ENCODE assay signal across 16 cellular contexts in genomic region chr2:226845717-226846116, GRCh38. TPM values are rescaled to one million over a fixed set of nuclear protein-coding genes. Genes with fewer than 3 reads are reported as not detected.
A peak's percentile ranks its signal among the peaks of the same experiment; 100 is the strongest.
DNase-seq lines count a peak whose midpoint lies in the region; ATAC-seq, FAIRE-seq and TF ChIP-seq lines count a peak whose summit lies in the region.
"Had no signal": no experiment of that assay in that cellular context is flagged by ENCODE, and none has a peak within 500 bp of the region (broad histone marks: within the 10 kb centered on the region; RNA-seq: fewer than 3 reads in every experiment).

No MANE protein-coding gene starts in this region.

- H3K79me2 ChIP-seq in KMS-11 (ENCODE audit: insufficient read depth, low read depth), result no peaks in the 10 kb centered on the region

- H3K36me3 ChIP-seq in KMS-11 (ENCODE audit: insufficient read depth), result no peaks in the 10 kb centered on the region
- H3K36me3 ChIP-seq: ascending aorta had no signal

- ATAC-seq in GM19397 (IDR thresholded peaks at IDR 0.05; ENCODE audit: unreplicated experiment) (peak; percentile 53), HG02884 (IDR thresholded peaks at IDR 0.05; ENCODE audit: unreplicated experiment) (peak; percentile 61), esophagus mucosa (no peak)
- ATAC-seq: left colon had no signal

- H2AFZ ChIP-seq in KMS-11 (ENCODE audit: low read depth), result peak overlapping the region; percentile 52

- no peaks in the 10 kb centered on the region for H3K27me3 ChIP-seq in KMS-11 (ENCODE audit: insufficient read depth, low read depth)
- H3K27me3 ChIP-seq: ascending aorta had no signal

- FAIRE-seq in GM12892 (lab: Jason Lieb, UNC), result peak; percentile 58
- FAIRE-seq: H1 had no signal

- no peak for TF ChIP-seq POLR2A in GM12892 (IDR thresholded peaks at IDR 0.05; ENCODE audit: low read depth, low read length)

- no peaks in the 10 kb centered on the region for H4K20me1 ChIP-seq in KMS-11 (ENCODE audit: insufficient read depth)

- peak overlapping the region; percentile 64 for H3K9ac ChIP-seq in KMS-11

- no peak for TF ChIP-seq CTCF in KMS-11 (conservative IDR thresholded peaks at IDR 0.05; ENCODE audit: low read depth, low read length)

- peak overlapping the region; percentile 79 for H3K27ac ChIP-seq in KMS-11
- H3K27ac ChIP-seq: ascending aorta had no signal

- H3K4me3 ChIP-seq in KMS-11 (IDR thresholded peaks at IDR 0.05; ENCODE audit: insufficient read depth, low read depth, low read length), result no peak overlapping the region
- H3K4me3 ChIP-seq: ascending aorta had no signal

- H3K4me2 ChIP-seq in KMS-11, result peak overlapping the region; percentile 95

- DNase-seq in GM12892 (ENCODE audit: insufficient read length), result no peak
- DNase-seq in anterior cingulate cortex (lab: John Stamatoyannopoulos, UW), result no peak
- no peak for DNase-seq in SK-N-DZ (ENCODE audit: low spot score)
- DNase-seq in NCI-H2196 treated with DMSO at 0.1 percent for 48 hours (lab: John Stamatoyannopoulos, UW; ENCODE audit: unreplicated experiment), result no peak
- DNase-seq: activated CD4-positive, alpha-beta T cell treated with anti-CD3 and anti-CD28 coated beads for 48 hours; cortex of kidney; KBM-7; left colon; NCI-H1694 treated with DMSO at 0.1 percent for 48 hours; NCI-H526 had no signal

- H3K4me1 ChIP-seq in KMS-11 (ENCODE audit: low read depth, poor library complexity, severe bottlenecking), result peaks cover 21% of the 10 kb centered on the region
- H3K4me1 ChIP-seq: ascending aorta had no signal

RNA-seq across cellular contexts. Expression of gene RHBDD1, which starts 9.9 kb away (rescaled TPM):
- polyA plus RNA-seq in GM12892 (2012; ENCODE audit: missing spikeins), result 12.9 TPM
- total RNA-seq in esophagus mucosa, result 26.6 TPM
- 3.7 and 6.0 TPM in 2 replicates for polyA plus RNA-seq in SK-N-DZ (2014; cell fraction: cytosol; rRNA removed)
- 2.3 and 8.2 TPM in 2 replicates for polyA plus RNA-seq in SK-N-DZ (2014; cell fraction: nucleus; rRNA removed)

RNA-seq across cellular contexts. Expression of gene IRS1, which starts 46.1 kb away (rescaled TPM):
- 0.04 TPM for polyA plus RNA-seq in GM12892 (2012; ENCODE audit: missing spikeins)
- total RNA-seq in esophagus mucosa, result 13.9 TPM
- polyA plus RNA-seq in SK-N-DZ (2014; cell fraction: cytosol; rRNA removed), result 2.2 and 2.5 TPM in 2 replicates
- 0.96 and 1.3 TPM in 2 replicates for polyA plus RNA-seq in SK-N-DZ (2014; cell fraction: nucleus; rRNA removed)
